ENCODE assay signal across 13 cellular contexts in genomic region chr2:180520816-180521595, GRCh38.
DNase-seq lines count a peak whose midpoint lies in the region; ATAC-seq and TF ChIP-seq lines count a peak whose summit lies in the region.
"Had no signal": no experiment of that assay in that cellular context is flagged by ENCODE, and none has a peak within 500 bp of the region (broad histone marks: within the 10 kb centered on the region; RNA-seq: fewer than 3 reads in every experiment).

No MANE protein-coding gene starts in this region.

- H3K27ac ChIP-seq in brain microvascular endothelial cell (no peak overlapping the region), mesenchymal stem cell (ENCODE audit: low read length, poor library complexity, severe bottlenecking) (no peak overlapping the region)
- H3K27ac ChIP-seq: lower lobe of right lung, neural progenitor cell had no signal

- no peak overlapping the region for H2BK120ac ChIP-seq in mesenchymal stem cell (ENCODE audit: low read depth, low read length)

- H3K23ac ChIP-seq in mesenchymal stem cell (ENCODE audit: low read length in 2 of 2), result no peak overlapping the region

- H3K18ac ChIP-seq in mesenchymal stem cell (ENCODE audit: low read depth in 1 of 2, low read length in 2 of 2), result no peak overlapping the region

- H4K8ac ChIP-seq in mesenchymal stem cell (ENCODE audit: low read length), result no peak overlapping the region

- H3K27me3 ChIP-seq in brain microvascular endothelial cell (replicated peaks) (no peaks in the 10 kb centered on the region), mesenchymal stem cell (ENCODE audit: control insufficient read depth in 1 of 2, insufficient read depth in 1 of 2, low read length in 2 of 2) (no peaks in the 10 kb centered on the region)
- H3K27me3 ChIP-seq: neural progenitor cell had no signal

- H3K9me3 ChIP-seq in mesenchymal stem cell (ENCODE audit: control insufficient read depth, low read length), result peaks cover 11% of the 10 kb centered on the region
- H3K9me3 ChIP-seq: lower lobe of right lung had no signal

- H3K4me1 ChIP-seq in mesenchymal stem cell (ENCODE audit: control insufficient read depth, insufficient read depth, low read depth, low read length), result peaks cover 2% of the 10 kb centered on the region
- H3K4me1 ChIP-seq: lower lobe of right lung, neural progenitor cell had no signal

- in situ Hi-C loops in brain microvascular endothelial cell (cut with HindIII; ENCODE audit: low pct_ligation_motif_present, low sequenced_read_pairs), result no loop called here

- H2AFZ ChIP-seq in mesenchymal stem cell (ENCODE audit: low read depth, low read length), result no peak overlapping the region
- H2AFZ ChIP-seq: neural progenitor cell had no signal

- H3K4me3 ChIP-seq in brain microvascular endothelial cell (ENCODE audit: low read depth, low read length), result no peak overlapping the region
- no peak overlapping the region for H3K4me3 ChIP-seq in mesenchymal stem cell (ENCODE audit: insufficient read depth in 1 of 2, low read depth in 1 of 2, low read length in 2 of 2)
- H3K4me3 ChIP-seq: lower lobe of right lung, neural progenitor cell had no signal

- no peak overlapping the region for H3K4me2 ChIP-seq in mesenchymal stem cell (ENCODE audit: low read length, poor library complexity, severe bottlenecking)
- H3K4me2 ChIP-seq: neural progenitor cell had no signal

- no peak overlapping the region for H4K91ac ChIP-seq in mesenchymal stem cell (ENCODE audit: low read length)

- H2BK5ac ChIP-seq in mesenchymal stem cell (ENCODE audit: low read depth, low read length, poor library complexity, severe bottlenecking), result no peak overlapping the region

- WGBS in mesenchymal stem cell, result 4% methylated on average over 5 of the region's 5 CpGs

- H2BK15ac ChIP-seq in mesenchymal stem cell (ENCODE audit: low read depth, poor library complexity, severe bottlenecking), result no peak overlapping the region

- no peak overlapping the region for H3K4ac ChIP-seq in mesenchymal stem cell (ENCODE audit: low read depth in 1 of 2, low read length in 2 of 2)

- no peak overlapping the region for H2AK5ac ChIP-seq in mesenchymal stem cell (ENCODE audit: low read length, severe bottlenecking)

- no peak for TF ChIP-seq CTCF in brain microvascular endothelial cell (IDR thresholded peaks at IDR 0.05; ENCODE audit: low read depth, low read length, missing control alignments)

- H3K14ac ChIP-seq in mesenchymal stem cell (ENCODE audit: low read length in 2 of 2), result no peak overlapping the region

- DNase-seq in DMS79 (lab: John Stamatoyannopoulos, UW) (peak; percentile 4), NCI-H1417 treated with DMSO at 0.1 percent for 48 hours (lab: John Stamatoyannopoulos, UW) (peak; percentile 26), brain microvascular endothelial cell (peak; percentile 34), mesenchymal stem cell (peak; percentile 62), hypothalamus (lab: John Stamatoyannopoulos, UW) (no peak)
- DNase-seq in effector CD4-positive, alpha-beta T cell, result no peak
- DNase-seq: activated CD4-positive, alpha-beta T cell treated with anti-CD3 and anti-CD28 coated beads, Interleukin-2, amount 50 U/mL, for 1 hour; CD4-positive, CD25-positive, alpha-beta regulatory T cell; lower lobe of right lung; T-helper 2 cell had no signal

- no peak overlapping the region for H3K9ac ChIP-seq in mesenchymal stem cell (ENCODE audit: low read length)
- H3K9ac ChIP-seq: neural progenitor cell had no signal

- H3K79me1 ChIP-seq in mesenchymal stem cell (replicated peaks; ENCODE audit: low read length, poor library complexity, severe bottlenecking), result no peaks in the 10 kb centered on the region

- H3K36me3 ChIP-seq in brain microvascular endothelial cell (replicated peaks) (no peaks in the 10 kb centered on the region), mesenchymal stem cell (ENCODE audit: control insufficient read depth in 1 of 2, insufficient read depth in 2 of 2, low read depth in 1 of 2, low read length in 2 of 2) (no peaks in the 10 kb centered on the region)
- H3K36me3 ChIP-seq: lower lobe of right lung, neural progenitor cell had no signal

- no peak overlapping the region for H2BK12ac ChIP-seq in mesenchymal stem cell (ENCODE audit: low read length in 2 of 2)

- ATAC-seq in GM18861 (IDR thresholded peaks at IDR 0.05; ENCODE audit: unreplicated experiment), result no peak
- no peak for ATAC-seq in HG02884 (IDR thresholded peaks at IDR 0.05; ENCODE audit: unreplicated experiment)

Comparison
In these comparisons a context has a peak if more than half of its experiments do, and no peak if none do; other contexts are left out.
1. DNase-seq: peak in DMS79 (single experiment), NCI-H1417 treated with DMSO at 0.1 percent for 48 hours (single experiment), brain microvascular endothelial cell (single experiment) and mesenchymal stem cell (single experiment); none in effector CD4-positive, alpha-beta T cell (single experiment) and hypothalamus (0 of 51).